In genomic region chr20:10922521-10922920, GRCh38 we compare ENCODE assay signal across 21 cellular contexts.
DNase-seq lines count a peak whose midpoint lies in the region; ATAC-seq and TF ChIP-seq lines count a peak whose summit lies in the region.
"Had no signal": no experiment of that assay in that cellular context is flagged by ENCODE, and none has a peak within 500 bp of the region (broad histone marks: within the 10 kb centered on the region; RNA-seq: fewer than 3 reads in every experiment).

No MANE protein-coding gene starts in this region.

- H3K36me3 ChIP-seq in PC-3 (ENCODE audit: low read depth, low read length) (no peaks in the 10 kb centered on the region), osteoblast (ENCODE audit: insufficient read depth, low read length) (no peaks in the 10 kb centered on the region), testis (ENCODE audit: low read depth, missing control alignments) (no peaks in the 10 kb centered on the region)

- H3K27ac ChIP-seq in PC-3 (ENCODE audit: low read length) (peak overlapping the region; percentile 69), epithelial cell of prostate (peak overlapping the region; percentile 68), osteoblast (ENCODE audit: low read depth, low read length) (peak overlapping the region; percentile 25), testis (no peak overlapping the region)

- H3K4me3 ChIP-seq in AG10803 (ENCODE audit: low read length) (no peak overlapping the region), PC-3 (ENCODE audit: low read length) (peak overlapping the region; percentile 23; the same call in 1 of the 2 replicates), osteoblast (ENCODE audit: insufficient read depth, low read length) (no peak overlapping the region), testis (no peak overlapping the region)
- H3K4me3 ChIP-seq: K562 had no signal

- POLR2A ChIA-PET in PC-3 (lab: Charles Lee; ENCODE audit: unreplicated experiment) = no interaction called here

- H3K79me2 ChIP-seq in PC-3 (ENCODE audit: low read length) (no peaks in the 10 kb centered on the region), osteoblast (ENCODE audit: insufficient read depth, low read length) (no peaks in the 10 kb centered on the region)

- no peak for TF ChIP-seq POLR2A in testis (IDR thresholded peaks at IDR 0.05)

- peak overlapping the region; percentile 11; the same call in 1 of the 2 replicates for H3K9ac ChIP-seq in PC-3 (ENCODE audit: low read length)

- intact Hi-C loops in PC-3 (cut with micrococcal nuclease) (loop anchor here (2.0 to 10.0 kb wide), 7 partner anchors 60 to 865 kb away; no protein-coding TSS in a partner anchor), testis (cut with DNase I; ENCODE audit: low total_unique reads) (no loop called here)

- H3F3A ChIP-seq in PC-3 (ENCODE audit: low read length, unreplicated experiment) = no peaks in the 10 kb centered on the region

- ATAC-seq in PC-3 = peak; percentile 5; the same call in 1 of the 2 replicates
- ATAC-seq in HG02610 (IDR thresholded peaks at IDR 0.05; ENCODE audit: unreplicated experiment) = no peak
- ATAC-seq: effector memory CD8-positive, alpha-beta T cell; K562; Panc1; right cardiac atrium; stimulated activated naive CD8-positive, alpha-beta T cell treated with anti-CD3 and anti-CD28 coated beads, Interleukin-15, Interleukin-2, amounts not matched to agents 100 U/mL and 50 U/mL, for 24 hours had no signal

- H3K9me3 ChIP-seq in PC-3 (ENCODE audit: low read length) = no peaks in the 10 kb centered on the region
- H3K9me3 ChIP-seq in osteoblast (ENCODE audit: low read depth, low read length) = no peaks in the 10 kb centered on the region
- H3K9me3 ChIP-seq in testis = no peaks in the 10 kb centered on the region

- H3K27me3 ChIP-seq in PC-3 (ENCODE audit: low read length) (no peaks in the 10 kb centered on the region), osteoblast (ENCODE audit: insufficient read depth, low read length) (no peaks in the 10 kb centered on the region), testis (no peaks in the 10 kb centered on the region)

- WGBS in testis, 2 donors = 50 to 84% methylated on average over 1 of the region's 1 CpG

- H3K9me2 ChIP-seq in PC-3 (replicated peaks; ENCODE audit: low read length) = no peaks in the 10 kb centered on the region

- no peaks in the 10 kb centered on the region for H4K20me1 ChIP-seq in PC-3 (ENCODE audit: low read length)
- H4K20me1 ChIP-seq in osteoblast (ENCODE audit: insufficient read depth, low read length) = no peaks in the 10 kb centered on the region

- DNase-seq in AG10803 (ENCODE audit: low read depth) (peak; percentile 25), PC-3 (no peak), epithelial cell of prostate (ENCODE audit: low read depth, low spot score) (no peak), osteoblast (ENCODE audit: insufficient read length, low spot score, missing footprints) (no peak), epidermal melanocyte (ENCODE audit: insufficient read length, low spot score) (no peak), NCI-H128 (lab: John Stamatoyannopoulos, UW; ENCODE audit: unreplicated experiment) (no peak), testis (no peak)
- DNase-seq: activated CD4-positive, alpha-beta T cell treated with anti-CD3 and anti-CD28 coated beads, Interleukin-2, amount 10 ng/mL, durations not matched to agents 24 days and 14 days; activated CD8-positive, alpha-beta memory T cell treated with anti-CD3 and anti-CD28 coated beads, Interleukin-2, amount 50 U/mL, for 4 hours; activated effector memory CD4-positive, alpha-beta T cell treated with Interleukin-2 at 50 U/mL for 16 hours; CD4-positive, alpha-beta memory T cell; DMS79 treated with DMSO at 0.1 percent for 48 hours; effector memory CD8-positive, alpha-beta T cell; midbrain; NCI-H1105 treated with DMSO at 0.1 percent for 48 hours; NCI-H748 treated with DMSO at 0.1 percent for 48 hours; right cardiac atrium; stimulated activated naive CD8-positive, alpha-beta T cell treated with anti-CD3 and anti-CD28 coated beads, Interleukin-15, Interleukin-2, amounts not matched to agents 100 U/mL and 50 U/mL, for 24 hours had no signal

- H3K4me2 ChIP-seq in PC-3 (ENCODE audit: low read length) (peak overlapping the region; percentile 74), osteoblast (ENCODE audit: insufficient read depth, low read length) (peak overlapping the region; percentile 51)

- CTCF ChIA-PET in PC-3 (lab: Charles Lee) = interaction anchor here (0.6 kb wide), 1 partner anchor 39 kb away, joined by 3 read pairs; no protein-coding TSS in a partner anchor

- BruUV-seq in PC-3 (replicated peaks; lab: Mats Ljungman, UMichigan) = no TSS peak

- no peak for TF ChIP-seq CTCF in AG10803 (conservative IDR thresholded peaks at IDR 0.05; ENCODE audit: low read length)
- TF ChIP-seq CTCF in PC-3 (conservative IDR thresholded peaks at IDR 0.05; ENCODE audit: low read depth, low read length) = no peak
- no peak for TF ChIP-seq CTCF in osteoblast (IDR thresholded peaks at IDR 0.05; ENCODE audit: extremely low read depth, low read depth, low read length)
- no peak for TF ChIP-seq CTCF in testis (IDR thresholded peaks at IDR 0.05)

- peaks cover 64% of the 10 kb centered on the region for H3K4me1 ChIP-seq in PC-3 (ENCODE audit: insufficient read depth, low read length)
- peaks cover 61% of the 10 kb centered on the region for H3K4me1 ChIP-seq in osteoblast (ENCODE audit: insufficient read depth, low read length)
- peaks cover 5% of the 10 kb centered on the region for H3K4me1 ChIP-seq in testis

- peak overlapping the region; percentile 40 for H2AFZ ChIP-seq in PC-3 (ENCODE audit: low read length)
- H2AFZ ChIP-seq in osteoblast (ENCODE audit: low read length) = peak overlapping the region; percentile 58

Comparison
In these comparisons a context has a peak if more than half of its experiments do, and no peak if none do; other contexts are left out.
1. H3K27ac ChIP-seq: peak in PC-3 (single experiment), epithelial cell of prostate (single experiment) and osteoblast (single experiment); none in testis (0 of 2).